In the genomic region with DNA sequence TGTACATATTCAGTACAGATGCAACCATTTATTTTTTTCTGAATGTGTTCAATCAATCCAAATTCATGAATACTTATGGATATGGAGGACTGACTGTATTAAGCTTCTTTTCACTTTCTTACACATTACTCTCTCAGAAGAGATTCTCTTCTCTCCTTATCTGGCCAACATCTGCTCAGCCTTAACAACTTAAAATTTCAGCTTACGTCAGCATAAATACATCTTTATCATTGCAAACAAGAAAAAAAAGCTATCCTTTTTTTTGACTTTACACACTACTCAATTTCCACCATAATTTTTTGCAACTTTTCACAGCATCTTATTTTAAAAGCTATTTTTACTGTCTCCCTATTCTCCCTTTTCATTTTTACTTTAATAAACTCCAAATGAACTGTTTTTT, we compare ENCODE assay signal across 2 cellular contexts.
TF ChIP-seq lines count a peak whose summit lies in the region.

No MANE protein-coding gene starts in this region.

TF ChIP-seq in HepG2, 621 proteins besides CTCF, POLR2A, EP300 and RAD21 (continued from another document and continues in another):
- TF ChIP-seq, protein P1, sequence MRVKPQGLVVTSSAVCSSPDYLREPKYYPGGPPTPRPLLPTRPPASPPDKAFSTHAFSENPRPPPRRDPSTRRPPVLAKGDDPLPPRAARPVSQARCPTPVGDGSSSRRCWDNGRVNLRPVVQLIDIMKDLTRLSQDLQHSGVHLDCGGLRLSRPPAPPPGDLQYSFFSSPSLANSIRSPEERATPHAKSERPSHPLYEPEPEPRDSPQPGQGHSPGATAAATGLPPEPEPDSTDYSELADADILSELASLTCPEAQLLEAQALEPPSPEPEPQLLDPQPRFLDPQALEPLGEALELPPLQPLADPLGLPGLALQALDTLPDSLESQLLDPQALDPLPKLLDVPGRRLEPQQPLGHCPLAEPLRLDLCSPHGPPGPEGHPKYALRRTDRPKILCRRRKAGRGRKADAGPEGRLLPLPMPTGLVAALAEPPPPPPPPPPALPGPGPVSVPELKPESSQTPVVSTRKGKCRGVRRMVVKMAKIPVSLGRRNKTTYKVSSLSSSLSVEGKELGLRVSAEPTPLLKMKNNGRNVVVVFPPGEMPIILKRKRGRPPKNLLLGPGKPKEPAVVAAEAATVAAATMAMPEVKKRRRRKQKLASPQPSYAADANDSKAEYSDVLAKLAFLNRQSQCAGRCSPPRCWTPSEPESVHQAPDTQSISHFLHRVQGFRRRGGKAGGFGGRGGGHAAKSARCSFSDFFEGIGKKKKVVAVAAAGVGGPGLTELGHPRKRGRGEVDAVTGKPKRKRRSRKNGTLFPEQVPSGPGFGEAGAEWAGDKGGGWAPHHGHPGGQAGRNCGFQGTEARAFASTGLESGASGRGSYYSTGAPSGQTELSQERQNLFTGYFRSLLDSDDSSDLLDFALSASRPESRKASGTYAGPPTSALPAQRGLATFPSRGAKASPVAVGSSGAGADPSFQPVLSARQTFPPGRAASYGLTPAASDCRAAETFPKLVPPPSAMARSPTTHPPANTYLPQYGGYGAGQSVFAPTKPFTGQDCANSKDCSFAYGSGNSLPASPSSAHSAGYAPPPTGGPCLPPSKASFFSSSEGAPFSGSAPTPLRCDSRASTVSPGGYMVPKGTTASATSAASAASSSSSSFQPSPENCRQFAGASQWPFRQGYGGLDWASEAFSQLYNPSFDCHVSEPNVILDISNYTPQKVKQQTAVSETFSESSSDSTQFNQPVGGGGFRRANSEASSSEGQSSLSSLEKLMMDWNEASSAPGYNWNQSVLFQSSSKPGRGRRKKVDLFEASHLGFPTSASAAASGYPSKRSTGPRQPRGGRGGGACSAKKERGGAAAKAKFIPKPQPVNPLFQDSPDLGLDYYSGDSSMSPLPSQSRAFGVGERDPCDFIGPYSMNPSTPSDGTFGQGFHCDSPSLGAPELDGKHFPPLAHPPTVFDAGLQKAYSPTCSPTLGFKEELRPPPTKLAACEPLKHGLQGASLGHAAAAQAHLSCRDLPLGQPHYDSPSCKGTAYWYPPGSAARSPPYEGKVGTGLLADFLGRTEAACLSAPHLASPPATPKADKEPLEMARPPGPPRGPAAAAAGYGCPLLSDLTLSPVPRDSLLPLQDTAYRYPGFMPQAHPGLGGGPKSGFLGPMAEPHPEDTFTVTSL (CRISPR knock-in tag; IDR thresholded peaks at IDR 0.05; ENCODE audit: borderline replicate concordance) = no peak
- TF ChIP-seq, protein P2, sequence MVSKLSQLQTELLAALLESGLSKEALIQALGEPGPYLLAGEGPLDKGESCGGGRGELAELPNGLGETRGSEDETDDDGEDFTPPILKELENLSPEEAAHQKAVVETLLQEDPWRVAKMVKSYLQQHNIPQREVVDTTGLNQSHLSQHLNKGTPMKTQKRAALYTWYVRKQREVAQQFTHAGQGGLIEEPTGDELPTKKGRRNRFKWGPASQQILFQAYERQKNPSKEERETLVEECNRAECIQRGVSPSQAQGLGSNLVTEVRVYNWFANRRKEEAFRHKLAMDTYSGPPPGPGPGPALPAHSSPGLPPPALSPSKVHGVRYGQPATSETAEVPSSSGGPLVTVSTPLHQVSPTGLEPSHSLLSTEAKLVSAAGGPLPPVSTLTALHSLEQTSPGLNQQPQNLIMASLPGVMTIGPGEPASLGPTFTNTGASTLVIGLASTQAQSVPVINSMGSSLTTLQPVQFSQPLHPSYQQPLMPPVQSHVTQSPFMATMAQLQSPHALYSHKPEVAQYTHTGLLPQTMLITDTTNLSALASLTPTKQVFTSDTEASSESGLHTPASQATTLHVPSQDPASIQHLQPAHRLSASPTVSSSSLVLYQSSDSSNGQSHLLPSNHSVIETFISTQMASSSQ (IDR thresholded peaks at IDR 0.05; ENCODE audit: low read depth) = no peak
- TF ChIP-seq, protein P2 (CRISPR knock-in tag; IDR thresholded peaks at IDR 0.05; ENCODE audit: borderline replicate concordance) = no peak
- TF ChIP-seq TRIM24 (CRISPR knock-in tag; IDR thresholded peaks at IDR 0.05) (no peak), ATF1 (CRISPR knock-in tag; IDR thresholded peaks at IDR 0.05) (no peak), ARID2 (CRISPR knock-in tag; IDR thresholded peaks at IDR 0.05; ENCODE audit: borderline replicate concordance) (no peak), RBFOX2 (IDR thresholded peaks at IDR 0.05; ENCODE audit: low read depth, low read length) (no peak), ZNF337 (CRISPR knock-in tag; IDR thresholded peaks at IDR 0.05; ENCODE audit: borderline replicate concordance, low read depth) (no peak), ZC3H13 (CRISPR knock-in tag; IDR thresholded peaks at IDR 0.05) (no peak), FOXP1 (IDR thresholded peaks at IDR 0.05) (no peak), FOXP1 (CRISPR knock-in tag; IDR thresholded peaks at IDR 0.05) (no peak), GABPA (IDR thresholded peaks at IDR 0.05; ENCODE audit: low read depth, low read length) (no peak), GABPA (CRISPR knock-in tag; IDR thresholded peaks at IDR 0.05; ENCODE audit: low read depth) (no peak), MAFK (conservative IDR thresholded peaks at IDR 0.05 in 1 of 2, IDR thresholded peaks at IDR 0.05 in 1 of 2; ENCODE audit: low read length in 2 of 2) (peak; percentile 95 to 98)
- TF ChIP-seq, protein P3, sequence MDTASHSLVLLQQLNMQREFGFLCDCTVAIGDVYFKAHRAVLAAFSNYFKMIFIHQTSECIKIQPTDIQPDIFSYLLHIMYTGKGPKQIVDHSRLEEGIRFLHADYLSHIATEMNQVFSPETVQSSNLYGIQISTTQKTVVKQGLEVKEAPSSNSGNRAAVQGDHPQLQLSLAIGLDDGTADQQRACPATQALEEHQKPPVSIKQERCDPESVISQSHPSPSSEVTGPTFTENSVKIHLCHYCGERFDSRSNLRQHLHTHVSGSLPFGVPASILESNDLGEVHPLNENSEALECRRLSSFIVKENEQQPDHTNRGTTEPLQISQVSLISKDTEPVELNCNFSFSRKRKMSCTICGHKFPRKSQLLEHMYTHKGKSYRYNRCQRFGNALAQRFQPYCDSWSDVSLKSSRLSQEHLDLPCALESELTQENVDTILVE (CRISPR knock-in tag; IDR thresholded peaks at IDR 0.05) = no peak

TF ChIP-seq in H1, 55 proteins besides CTCF, POLR2A, EP300 and RAD21 (continued from another document):
- TF ChIP-seq CHD1 (IDR thresholded peaks at IDR 0.05; ENCODE audit: low read depth, low read length) (no peak), MAFK (IDR thresholded peaks at IDR 0.05; ENCODE audit: low read depth, low read length) (peak; percentile 29; the same call in 1 of the 2 replicates), PHF8 (conservative IDR thresholded peaks at IDR 0.05; ENCODE audit: low read depth, low read length) (no peak), JUN (IDR thresholded peaks at IDR 0.05; ENCODE audit: low read depth, low read length) (no peak)
